Comparison of ENCODE assay signal across 27 cellular contexts in genomic region chr11:84854498-84854880, GRCh38.
A peak's percentile ranks its signal among the peaks of the same experiment; 100 is the strongest.
DNase-seq lines count a peak whose midpoint lies in the region; ATAC-seq, FAIRE-seq and TF ChIP-seq lines count a peak whose summit lies in the region.
"Had no signal": no experiment of that assay in that cellular context is flagged by ENCODE, and none has a peak within 500 bp of the region (broad histone marks: within the 10 kb centered on the region; RNA-seq: fewer than 3 reads in every experiment).

No MANE protein-coding gene starts in this region.

- DNase-seq in mammary epithelial cell, result peak; percentile 40
- DNase-seq in MCF 10A (ENCODE audit: unreplicated experiment), result no peak
- no peak for DNase-seq in H1 (ENCODE audit: low read depth in 1 of 2, low spot score in 2 of 2)
- DNase-seq in kidney tubule cell (ENCODE audit: low spot score), result peak; percentile 16
- no peak for DNase-seq in osteoblast (ENCODE audit: insufficient read length, low spot score, missing footprints)
- no peak for DNase-seq in LoVo (ENCODE audit: low spot score)
- DNase-seq in effector CD8-positive, alpha-beta T cell (lab: John Stamatoyannopoulos, UW), result no peak
- DNase-seq: 8988T; ACHN; BE2C; Calu3; CD8-positive, alpha-beta memory T cell; DMS79 treated with DMSO at 0.1 percent for 48 hours; HCEC 1CT; NCI-H1092; NCI-H1417 treated with DMSO at 0.1 percent for 48 hours; NCI-H187; NCI-H2171 treated with DMSO at 0.1 percent for 48 hours; NCI-H345; NCI-H510A treated with DMSO at 0.1 percent for 48 hours; NCI-H774 had no signal

- 67% methylated on average over 3 of the region's 3 CpGs for WGBS in mammary epithelial cell (ENCODE audit: low coverage, missing lambda C conversion rate)
- WGBS in H1 (ENCODE audit: extremely low coverage in 1 of 2, insufficient coverage in 1 of 2, insufficient read length in 1 of 2, insufficient replicate concordance in 2 of 2, low coverage in 1 of 2, low lambda C conversion rate in 2 of 2, missing lambda C conversion rate in 1 of 2), 2 experiments, result 89% methylated on average over 3 of the region's 3 CpGs; no CpG with 5 or more reads in 1 of the 2 experiments

- no peak overlapping the region for H3K14ac ChIP-seq in H1 (ENCODE audit: insufficient read length)

- H3K27ac ChIP-seq in mammary epithelial cell (ENCODE audit: insufficient read depth, low read depth, low read length) (no peak overlapping the region), H1 (ENCODE audit: low read depth, low read length) (no peak overlapping the region), osteoblast (ENCODE audit: low read depth, low read length) (no peak overlapping the region)
- H3K27ac ChIP-seq: KMS-11 had no signal

- H3K9me3 Mint-ChIP-seq in MCF 10A (ENCODE audit: unreplicated experiment), result no peaks in the 10 kb centered on the region
- H3K9me3 Mint-ChIP-seq: GM23338 had no signal

- H3K4me1 Mint-ChIP-seq in MCF 10A (ENCODE audit: insufficient read depth, unreplicated experiment), result peaks cover 17% of the 10 kb centered on the region
- H3K4me1 Mint-ChIP-seq: CD14-positive monocyte; CD8-positive, alpha-beta memory T cell had no signal

- no peak overlapping the region for H2BK15ac ChIP-seq in H1 (ENCODE audit: low read length)

- no peak overlapping the region for H3K23ac ChIP-seq in H1 (ENCODE audit: insufficient read length)

- no peak overlapping the region for H2BK12ac ChIP-seq in H1 (ENCODE audit: low read depth, low read length)

- no peaks in the 10 kb centered on the region for H3K27me3 Mint-ChIP-seq in MCF 10A (ENCODE audit: insufficient read depth, unreplicated experiment)
- H3K27me3 Mint-ChIP-seq: CD8-positive, alpha-beta memory T cell; IgD-negative memory B cell had no signal

- no peak overlapping the region for H3K18ac ChIP-seq in H1 (ENCODE audit: extremely low read depth, low read length)

- H3K79me1 ChIP-seq in H1 (ENCODE audit: low read depth, low read length), result no peaks in the 10 kb centered on the region

- no peaks in the 10 kb centered on the region for H3K27me3 ChIP-seq in mammary epithelial cell (ENCODE audit: insufficient read depth, low read length)
- H3K27me3 ChIP-seq in H1 (replicated peaks in 1 of 4; ENCODE audit: control insufficient read depth in 3 of 4, extremely low read depth in 1 of 4, insufficient read depth in 3 of 4, low read length in 3 of 4), result no peaks in the 10 kb centered on the region
- no peaks in the 10 kb centered on the region for H3K27me3 ChIP-seq in osteoblast (ENCODE audit: insufficient read depth, low read length)
- H3K27me3 ChIP-seq: BE2C had no signal

- ATAC-seq in GM18907 (IDR thresholded peaks at IDR 0.05; ENCODE audit: unreplicated experiment), result no peak
- ATAC-seq: GM23338 had no signal

- H3K9me3 ChIP-seq in mammary epithelial cell (replicated peaks; ENCODE audit: insufficient read depth, low read length) (no peaks in the 10 kb centered on the region), H1 (ENCODE audit: insufficient read depth in 2 of 2, low read depth in 1 of 2, low read length in 1 of 2) (no peaks in the 10 kb centered on the region), osteoblast (ENCODE audit: low read depth, low read length) (no peaks in the 10 kb centered on the region)
- H3K9me3 ChIP-seq: BE2C had no signal

- no peaks in the 10 kb centered on the region for H4K20me1 ChIP-seq in mammary epithelial cell (ENCODE audit: insufficient read depth, low read length)
- no peaks in the 10 kb centered on the region for H4K20me1 ChIP-seq in H1 (replicated peaks in 1 of 2; ENCODE audit: control insufficient read depth in 1 of 2, insufficient read depth in 2 of 2, low read length in 2 of 2)
- no peaks in the 10 kb centered on the region for H4K20me1 ChIP-seq in osteoblast (ENCODE audit: insufficient read depth, low read length)

- no peak overlapping the region for H4K8ac ChIP-seq in H1 (ENCODE audit: extremely low read depth, insufficient read depth, low read length)

- H3K4me1 ChIP-seq in mammary epithelial cell (ENCODE audit: insufficient read depth, low read length) (peaks cover 28% of the 10 kb centered on the region), H1 (replicated peaks in 1 of 4; ENCODE audit: control insufficient read depth in 3 of 4, insufficient read depth in 4 of 4, low read length in 3 of 4) (no peaks in the 10 kb centered on the region), osteoblast (ENCODE audit: insufficient read depth, low read length) (peaks cover 20% of the 10 kb centered on the region)
- H3K4me1 ChIP-seq: BE2C had no signal

- H2BK5ac ChIP-seq in H1 (ENCODE audit: low read depth, low read length), result no peak overlapping the region

- no peaks in the 10 kb centered on the region for H3K36me3 Mint-ChIP-seq in MCF 10A (ENCODE audit: insufficient read depth, unreplicated experiment)
- H3K36me3 Mint-ChIP-seq: CD14-positive monocyte; CD8-positive, alpha-beta memory T cell had no signal

- POLR2A ChIA-PET in MCF 10A (lab: Yijun Ruan, JAX), result no interaction called here
- POLR2A ChIA-PET in H1 (lab: Charles Lee; ENCODE audit: partially characterized antibody), result no interaction called here

- TF ChIP-seq RAD21 in H1 (IDR thresholded peaks at IDR 0.05 in 1 of 2, conservative IDR thresholded peaks at IDR 0.05 in 1 of 2; ENCODE audit: low read depth in 2 of 2, low read length in 2 of 2), result no peak

- no peak overlapping the region for H3K56ac ChIP-seq in H1 (replicated peaks; ENCODE audit: insufficient read length, low read depth, low read length)

- H3K9ac ChIP-seq in mammary epithelial cell (ENCODE audit: insufficient read depth, low read length) (no peak overlapping the region), H1 (replicated peaks in 1 of 4; ENCODE audit: extremely low read depth in 1 of 4, low read depth in 3 of 4, low read length in 3 of 4) (no peak overlapping the region)
- H3K9ac ChIP-seq: KMS-11 had no signal

- H3K36me3 ChIP-seq in mammary epithelial cell (ENCODE audit: insufficient read depth, low read length) (no peaks in the 10 kb centered on the region), H1 (ENCODE audit: control insufficient read depth in 2 of 4, insufficient read depth in 4 of 4, low read length in 3 of 4) (no peaks in the 10 kb centered on the region), osteoblast (ENCODE audit: insufficient read depth, low read length) (no peaks in the 10 kb centered on the region)
- H3K36me3 ChIP-seq: BE2C had no signal

- TF ChIP-seq CTCF in mammary epithelial cell (conservative IDR thresholded peaks at IDR 0.05 in 1 of 2, IDR thresholded peaks at IDR 0.05 in 1 of 2; ENCODE audit: extremely low read depth in 1 of 2, insufficient read depth in 1 of 2, low read depth in 1 of 2, low read length in 2 of 2) (no peak), MCF 10A (IDR thresholded peaks at IDR 0.05; ENCODE audit: unreplicated experiment) (no peak), H1 (IDR thresholded peaks at IDR 0.05; ENCODE audit: control extremely low read depth in 1 of 3, insufficient read depth in 1 of 3, low read depth in 1 of 3, low read length in 3 of 3) (no peak), osteoblast (IDR thresholded peaks at IDR 0.05; ENCODE audit: extremely low read depth, low read depth, low read length) (no peak)

- H2AFZ ChIP-seq in mammary epithelial cell (ENCODE audit: low read depth, low read length), result no peak overlapping the region
- H2AFZ ChIP-seq in H1 (ENCODE audit: low read length), result no peak overlapping the region
- no peak overlapping the region for H2AFZ ChIP-seq in osteoblast (ENCODE audit: low read length)
- H2AFZ ChIP-seq: GM23338 had no signal

- H4K91ac ChIP-seq in H1 (replicated peaks; ENCODE audit: insufficient read length, low read length), result peak overlapping the region; percentile 10

- in situ Hi-C loops in mammary epithelial cell (cut with MboI; ENCODE audit: low sequenced_read_pairs in 2 of 2), result no loop called here

- no peaks in the 10 kb centered on the region for H3K23me2 ChIP-seq in H1 (ENCODE audit: low read depth, low read length)

- no peak overlapping the region for H3K27ac Mint-ChIP-seq in MCF 10A (ENCODE audit: low read depth, unreplicated experiment)
- H3K27ac Mint-ChIP-seq: CD14-positive monocyte; CD8-positive, alpha-beta memory T cell; GM23338; IgD-negative memory B cell had no signal

- intact Hi-C loops in mammary epithelial cell (cut with micrococcal nuclease) (no loop called here), MCF 10A (cut with micrococcal nuclease) (no loop called here)

- H3K4me3 ChIP-seq in mammary epithelial cell (replicated peaks in 1 of 3; ENCODE audit: insufficient read depth in 1 of 3, low read depth in 2 of 3, low read length in 3 of 3), result no peak overlapping the region
- no peak overlapping the region for H3K4me3 ChIP-seq in H1 (ENCODE audit: extremely low read depth in 1 of 4, insufficient read depth in 2 of 4, low read depth in 3 of 4, low read length in 4 of 4)
- H3K4me3 ChIP-seq in osteoblast (ENCODE audit: insufficient read depth, low read length), result no peak overlapping the region
- H3K4me3 ChIP-seq: GM23338 had no signal

- H2AK5ac ChIP-seq in H1 (ENCODE audit: low read depth, low read length), result no peak overlapping the region

- TF ChIP-seq EP300 in H1 (IDR thresholded peaks at IDR 0.05; ENCODE audit: borderline replicate concordance in 1 of 2, low read depth in 2 of 2, low read length in 2 of 2), result no peak

- dilution Hi-C loops in mammary epithelial cell (cut with HindIII; ENCODE audit: low sequenced_read_pairs), result no loop called here

- TF ChIP-seq POLR2A in H1 (IDR thresholded peaks at IDR 0.05; ENCODE audit: control extremely low read depth in 1 of 2, low read depth in 2 of 2, low read length in 2 of 2), result no peak

- no peaks in the 10 kb centered on the region for H3K79me2 ChIP-seq in mammary epithelial cell (ENCODE audit: insufficient read depth, low read length)
- no peaks in the 10 kb centered on the region for H3K79me2 ChIP-seq in H1 (ENCODE audit: control insufficient read depth in 1 of 2, insufficient read depth in 2 of 2, low read length in 2 of 2)
- no peaks in the 10 kb centered on the region for H3K79me2 ChIP-seq in osteoblast (ENCODE audit: insufficient read depth, low read length)

- CTCF ChIA-PET in mammary epithelial cell (lab: Charles Lee; ENCODE audit: low non-redundant PET), result no interaction called here
- CTCF ChIA-PET in MCF 10A (lab: Yijun Ruan, JAX), result interaction anchor here (0.7 kb wide), 2 partner anchors 270 to 298 kb away, joined by 3 read pairs; no protein-coding TSS in a partner anchor
- CTCF ChIA-PET in H1 (lab: Charles Lee; ENCODE audit: partially characterized antibody), result interaction anchor here (1.2 kb wide), 1 partner anchor 45 kb away, joined by 4 read pairs; no protein-coding TSS in a partner anchor

- H3K4me2 ChIP-seq in mammary epithelial cell (ENCODE audit: insufficient read depth, low read depth, low read length), result no peak overlapping the region
- no peak overlapping the region for H3K4me2 ChIP-seq in H1 (ENCODE audit: insufficient read depth in 1 of 2, low read depth in 2 of 2, low read length in 2 of 2)
- no peak overlapping the region for H3K4me2 ChIP-seq in osteoblast (ENCODE audit: insufficient read depth, low read length)
- H3K4me2 ChIP-seq: GM23338, KMS-11 had no signal

- H2BK20ac ChIP-seq in H1 (ENCODE audit: low read length), result no peak overlapping the region

- H3K4me3 Mint-ChIP-seq in MCF 10A (ENCODE audit: unreplicated experiment), result no peak overlapping the region
- H3K4me3 Mint-ChIP-seq: CD14-positive monocyte; CD8-positive, alpha-beta memory T cell; GM23338; IgD-negative memory B cell had no signal

- no peak overlapping the region for H3K4ac ChIP-seq in H1 (replicated peaks; ENCODE audit: insufficient read length, low read depth, low read length)

- FAIRE-seq in H1 (lab: Jason Lieb, UNC), result no peak
- FAIRE-seq: RCC 7860 had no signal

- no peak overlapping the region for H4K5ac ChIP-seq in H1 (ENCODE audit: insufficient read length, low read depth, low read length)

- no peak overlapping the region for H2BK120ac ChIP-seq in H1 (replicated peaks; ENCODE audit: low read depth, low read length)

- BruUV-seq in mammary epithelial cell (replicated peaks; lab: Mats Ljungman, UMichigan) (no TSS peak), MCF 10A (replicated peaks; lab: Mats Ljungman, UMichigan) (no TSS peak)

Comparison
In these comparisons a context has a peak if more than half of its experiments do, and no peak if none do; other contexts are left out.
1. DNase-seq: peak in mammary epithelial cell (single experiment) and kidney tubule cell (single experiment); none in MCF 10A (single experiment), H1 (0 of 2), osteoblast (single experiment), LoVo (single experiment) and effector CD8-positive, alpha-beta T cell (single experiment).